Comparison of ENCODE assay signal across 19 cellular contexts in genomic region chr10:103658049-103658577, GRCh38.
DNase-seq lines count a peak whose midpoint lies in the region; ATAC-seq and TF ChIP-seq lines count a peak whose summit lies in the region.
"Had no signal": no experiment of that assay in that cellular context is flagged by ENCODE, and none has a peak within 500 bp of the region (broad histone marks: within the 10 kb centered on the region; RNA-seq: fewer than 3 reads in every experiment).

No MANE protein-coding gene starts in this region.

- H2AFZ ChIP-seq in mammary epithelial cell (ENCODE audit: low read depth, low read length) (no peak overlapping the region), OCI-LY7 (ENCODE audit: low read length) (no peak overlapping the region)

- no peaks in the 10 kb centered on the region for H3K9me2 ChIP-seq in OCI-LY7 (ENCODE audit: insufficient read depth, low read length)

- H3K36me3 Mint-ChIP-seq in osteocyte (ENCODE audit: unreplicated experiment), result peaks cover 25% of the 10 kb centered on the region

- H3K4me3 ChIP-seq in HEK293 (ENCODE audit: low read depth, low read length) (no peak overlapping the region), mammary epithelial cell (replicated peaks in 1 of 3; ENCODE audit: insufficient read depth in 1 of 3, low read depth in 2 of 3, low read length in 3 of 3) (no peak overlapping the region), OCI-LY7 (ENCODE audit: low read depth, low read length, poor library complexity, severe bottlenecking) (no peak overlapping the region)
- H3K4me3 ChIP-seq: HAP-1, lower lobe of right lung had no signal

- dilution Hi-C loops in mammary epithelial cell (cut with HindIII; ENCODE audit: low sequenced_read_pairs), result no loop called here

- H3K36me3 ChIP-seq in HEK293 (ENCODE audit: control insufficient read depth in 2 of 2, insufficient read depth in 1 of 2, low read length in 2 of 2), result peaks cover 0 to 66% of the 10 kb centered on the region in 2 experiments; a peak in 1 of 3 replicates
- H3K36me3 ChIP-seq in mammary epithelial cell (ENCODE audit: insufficient read depth, low read length), result peaks cover 18% of the 10 kb centered on the region
- H3K36me3 ChIP-seq in OCI-LY7 (ENCODE audit: insufficient read depth, low read length), result no peaks in the 10 kb centered on the region
- H3K36me3 ChIP-seq: HAP-1 had no signal

- H3K27ac ChIP-seq in HEK293 (ENCODE audit: extremely low read depth, low read depth, low read length), result no peak overlapping the region
- peak overlapping the region; percentile 8 for H3K27ac ChIP-seq in mammary epithelial cell (ENCODE audit: insufficient read depth, low read depth, low read length)
- H3K27ac ChIP-seq in OCI-LY7 (ENCODE audit: low read depth, low read length, poor library complexity, severe bottlenecking), result no peak overlapping the region
- H3K27ac ChIP-seq: C4-2B, lower lobe of right lung had no signal

- WGBS in mammary epithelial cell (ENCODE audit: low coverage, missing lambda C conversion rate), result 29% methylated on average over 3 of the region's 4 CpGs

- H4K20me1 ChIP-seq in mammary epithelial cell (ENCODE audit: insufficient read depth, low read length), result no peaks in the 10 kb centered on the region
- no peaks in the 10 kb centered on the region for H4K20me1 ChIP-seq in OCI-LY7 (ENCODE audit: insufficient read depth, low read length)

- H3K4me1 ChIP-seq in HEK293 (ENCODE audit: control insufficient read depth, insufficient read depth, low read length) (no peaks in the 10 kb centered on the region), mammary epithelial cell (ENCODE audit: insufficient read depth, low read length) (peaks cover 54% of the 10 kb centered on the region), OCI-LY7 (ENCODE audit: insufficient read depth, low read length, poor library complexity, severe bottlenecking) (no peaks in the 10 kb centered on the region)
- H3K4me1 ChIP-seq: HAP-1 had no signal

- H3K27me3 Mint-ChIP-seq in osteocyte (ENCODE audit: unreplicated experiment), result no peaks in the 10 kb centered on the region
- H3K27me3 Mint-ChIP-seq: effector memory CD8-positive, alpha-beta T cell had no signal

- in situ Hi-C loops in mammary epithelial cell (cut with MboI; ENCODE audit: low sequenced_read_pairs in 2 of 2), result no loop called here

- BruUV-seq in mammary epithelial cell (replicated peaks; lab: Mats Ljungman, UMichigan), result no TSS peak
- no TSS peak for BruUV-seq in OCI-LY7 (replicated peaks; lab: Mats Ljungman, UMichigan)

- peak overlapping the region; percentile 66 for H3K27ac Mint-ChIP-seq in osteocyte (ENCODE audit: unreplicated experiment)
- H3K27ac Mint-ChIP-seq: activated T-helper 2 cell treated with anti-CD3 and anti-CD28 coated beads, Interferon-gamma antibody, Interleukin-2, Interleukin-4, amounts not matched to agents 10 μg/mL and 5 μg/mL and 100 μg/mL, durations not matched to agents 14 hours and 24 hours and 36 hours; effector memory CD8-positive, alpha-beta T cell had no signal

- no peak overlapping the region for H3K4me2 ChIP-seq in mammary epithelial cell (ENCODE audit: insufficient read depth, low read depth, low read length)
- no peak overlapping the region for H3K4me2 ChIP-seq in OCI-LY7 (ENCODE audit: low read length)

- no peak overlapping the region for H3K4me3 Mint-ChIP-seq in osteocyte (ENCODE audit: unreplicated experiment)

- ATAC-seq in GM21528 (IDR thresholded peaks at IDR 0.05; ENCODE audit: low FRiP score, unreplicated experiment), result no peak
- ATAC-seq: effector memory CD8-positive, alpha-beta T cell; lower lobe of right lung had no signal

- CTCF ChIA-PET in HEK293 (lab: Yijun Ruan, JAX) (interaction anchor here (1.7 to 2.5 kb wide), 2 partner anchors 9 to 28 kb away, joined by 4 to 7 read pairs; no protein-coding TSS in a partner anchor), mammary epithelial cell (lab: Charles Lee; ENCODE audit: low non-redundant PET) (no interaction called here), OCI-LY7 (lab: Charles Lee; ENCODE audit: unreplicated experiment) (no interaction called here)

- intact Hi-C loops in mammary epithelial cell (cut with micrococcal nuclease) (no loop called here), OCI-LY7 (cut with micrococcal nuclease; ENCODE audit: unreplicated experiment) (no loop called here)

- no peaks in the 10 kb centered on the region for H3K27me3 ChIP-seq in mammary epithelial cell (ENCODE audit: insufficient read depth, low read length)

- peak; percentile 6 for DNase-seq in NCI-H748 (lab: John Stamatoyannopoulos, UW; ENCODE audit: unreplicated experiment)
- DNase-seq in NCI-H748 treated with DMSO at 0.1 percent for 48 hours (lab: John Stamatoyannopoulos, UW), result no peak
- DNase-seq in mammary epithelial cell, result peak; percentile 59
- no peak for DNase-seq in osteocyte (ENCODE audit: extremely low spot score, unreplicated experiment)
- DNase-seq in NCI-H526 (lab: John Stamatoyannopoulos, UW), result no peak
- no peak for DNase-seq in OCI-LY7 (ENCODE audit: low spot score)
- DNase-seq: anterior cingulate cortex; effector memory CD8-positive, alpha-beta T cell; immature natural killer cell; lower lobe of right lung; MV-4-11; NCI-H2029; NCI-H510A treated with DMSO at 0.1 percent for 48 hours; SHP77 had no signal

- POLR2A ChIA-PET in HEK293 (lab: Yijun Ruan, JAX), result no interaction called here
- POLR2A ChIA-PET in OCI-LY7 (lab: Charles Lee), result no interaction called here

- peaks cover 3% of the 10 kb centered on the region for H3K9me3 Mint-ChIP-seq in osteocyte (ENCODE audit: unreplicated experiment)
- H3K9me3 Mint-ChIP-seq: effector memory CD8-positive, alpha-beta T cell; immature natural killer cell had no signal

- no peak overlapping the region for H3K9ac ChIP-seq in mammary epithelial cell (ENCODE audit: insufficient read depth, low read length)

- no peak for TF ChIP-seq CTCF in HEK293 (tag by site-specific recombination; IDR thresholded peaks at IDR 0.05)
- no peak for TF ChIP-seq CTCF in mammary epithelial cell (conservative IDR thresholded peaks at IDR 0.05 in 1 of 2, IDR thresholded peaks at IDR 0.05 in 1 of 2; ENCODE audit: extremely low read depth in 1 of 2, insufficient read depth in 1 of 2, low read depth in 1 of 2, low read length in 2 of 2)
- no peak for TF ChIP-seq CTCF in osteocyte (IDR thresholded peaks at IDR 0.05)
- TF ChIP-seq CTCF in OCI-LY7 (conservative IDR thresholded peaks at IDR 0.05; ENCODE audit: low read length), result no peak

- H3K4me1 Mint-ChIP-seq in osteocyte (ENCODE audit: unreplicated experiment), result peaks cover 30% of the 10 kb centered on the region

- H3K9me3 ChIP-seq in HEK293 (ENCODE audit: control insufficient read depth, insufficient read depth, low read depth, low read length) (no peaks in the 10 kb centered on the region), mammary epithelial cell (replicated peaks; ENCODE audit: insufficient read depth, low read length) (no peaks in the 10 kb centered on the region), OCI-LY7 (ENCODE audit: low read length) (no peaks in the 10 kb centered on the region)
- H3K9me3 ChIP-seq: HAP-1, lower lobe of right lung had no signal

- H3K79me2 ChIP-seq in mammary epithelial cell (ENCODE audit: insufficient read depth, low read length) (peaks cover 84% of the 10 kb centered on the region), OCI-LY7 (ENCODE audit: insufficient read depth, low read depth, low read length) (no peaks in the 10 kb centered on the region)

TF ChIP-seq in HEK293, 187 proteins besides CTCF, POLR2A, EP300 and RAD21:
- TF ChIP-seq EGR2 (tag by site-specific recombination; IDR thresholded peaks at IDR 0.05; ENCODE audit: low read depth), result no peak
- TF ChIP-seq ZIC2 (tag by site-specific recombination; IDR thresholded peaks at IDR 0.05), result peak; percentile 74

Comparison
In these comparisons a context has a peak if more than half of its experiments do, and no peak if none do; other contexts are left out.
1. DNase-seq: peak in NCI-H748 (single experiment) and mammary epithelial cell (single experiment); none in NCI-H748 treated with DMSO at 0.1 percent for 48 hours (single experiment), osteocyte (single experiment), NCI-H526 (0 of 2) and OCI-LY7 (single experiment).